ENCODE assay signal across 14 cellular contexts in the genomic region with DNA sequence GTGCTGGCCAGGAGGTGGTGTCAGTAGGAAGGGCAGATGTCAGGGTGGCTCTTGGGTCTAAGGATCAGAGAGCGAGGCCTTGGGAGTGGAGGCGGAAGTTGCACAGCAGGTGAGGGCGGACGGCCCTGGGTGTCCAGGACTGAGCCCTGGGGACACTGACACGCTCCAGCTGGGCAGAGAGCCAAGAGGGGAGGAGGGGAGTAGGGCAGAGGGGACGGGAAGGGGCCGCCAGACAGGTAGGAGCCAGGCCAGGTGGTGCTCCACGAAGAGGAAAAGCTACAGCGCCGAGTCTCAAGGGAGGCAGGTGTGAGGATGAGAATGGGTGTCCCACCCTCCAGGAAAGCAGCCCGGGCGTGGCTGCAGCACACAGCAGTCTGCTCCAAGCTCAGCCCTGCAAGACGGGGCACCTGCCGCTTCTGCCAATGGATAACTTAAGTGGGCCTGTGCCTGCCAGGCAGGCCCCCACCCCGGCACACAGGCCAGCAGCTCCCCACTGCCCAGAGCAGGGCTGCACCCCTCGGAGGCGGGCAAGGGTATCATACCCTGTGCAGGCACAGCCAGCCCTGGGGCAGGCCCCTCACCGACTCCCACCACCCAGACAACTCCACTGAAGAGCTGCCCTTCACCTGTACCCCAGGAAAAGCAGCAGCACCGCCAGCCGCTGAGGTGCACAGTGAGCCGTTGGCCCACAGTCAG. TPM values are rescaled to one million over a fixed set of nuclear protein-coding genes. Genes with fewer than 3 reads are reported as not detected.
DNase-seq lines count a peak whose midpoint lies in the region; ATAC-seq and TF ChIP-seq lines count a peak whose summit lies in the region.
"Had no signal": no experiment of that assay in that cellular context is flagged by ENCODE, and none has a peak within 500 bp of the region (broad histone marks: within the 10 kb centered on the region; RNA-seq: fewer than 3 reads in every experiment).

No MANE protein-coding gene starts in this region.

- no peak overlapping the region for H2AFZ ChIP-seq in mammary epithelial cell (ENCODE audit: low read depth, low read length)

- no peak overlapping the region for H3K27ac Mint-ChIP-seq in MCF 10A (ENCODE audit: low read depth, unreplicated experiment)
- H3K27ac Mint-ChIP-seq: activated naive CD4-positive, alpha-beta T cell treated with anti-CD3 and anti-CD28 coated beads, Interleukin-2, amount 50 U/mL, for 24 hours; naive thymus-derived CD8-positive, alpha-beta T cell; stimulated activated naive CD8-positive, alpha-beta T cell treated with anti-CD3 and anti-CD28 coated beads, Interleukin-15, Interleukin-2, amounts not matched to agents 100 ng/mL and 50 ng/mL, for 24 hours had no signal

- in situ Hi-C loops in mammary epithelial cell (cut with MboI; ENCODE audit: low sequenced_read_pairs in 2 of 2) = no loop called here

- dilution Hi-C loops in mammary epithelial cell (cut with HindIII; ENCODE audit: low sequenced_read_pairs) = loop anchor here (5.0 kb wide), 1 partner anchor 58 kb away; a partner anchor contains a TSS

- H3K36me3 ChIP-seq in mammary epithelial cell (ENCODE audit: insufficient read depth, low read length) (no peaks in the 10 kb centered on the region), esophagus (ENCODE audit: control insufficient read depth in 2 of 2, insufficient read depth in 2 of 2, low read length in 1 of 2) (peaks cover 2 to 16% of the 10 kb centered on the region in 2 donors), urinary bladder (ENCODE audit: insufficient read depth) (no peaks in the 10 kb centered on the region)

- peaks cover 32% of the 10 kb centered on the region for H3K79me2 ChIP-seq in mammary epithelial cell (ENCODE audit: insufficient read depth, low read length)

- H3K36me3 Mint-ChIP-seq in MCF 10A (ENCODE audit: insufficient read depth, unreplicated experiment) = peaks cover 10% of the 10 kb centered on the region
- H3K36me3 Mint-ChIP-seq: activated naive CD4-positive, alpha-beta T cell treated with anti-CD3 and anti-CD28 coated beads, Interleukin-2, amount 50 U/mL, for 24 hours had no signal

- no peak for ATAC-seq in HG03175 (IDR thresholded peaks at IDR 0.05; ENCODE audit: unreplicated experiment)
- ATAC-seq: naive thymus-derived CD8-positive, alpha-beta T cell had no signal

- H3K9me3 Mint-ChIP-seq in MCF 10A (ENCODE audit: unreplicated experiment) = no peaks in the 10 kb centered on the region
- H3K9me3 Mint-ChIP-seq: activated naive CD4-positive, alpha-beta T cell treated with anti-CD3 and anti-CD28 coated beads, Interleukin-2, amount 50 U/mL, for 24 hours; naive thymus-derived CD8-positive, alpha-beta T cell; stimulated activated naive CD8-positive, alpha-beta T cell treated with anti-CD3 and anti-CD28 coated beads, Interleukin-15, Interleukin-2, amounts not matched to agents 100 ng/mL and 50 ng/mL, for 24 hours had no signal

- no peak overlapping the region for H3K4me3 ChIP-seq in mammary epithelial cell (replicated peaks in 1 of 3; ENCODE audit: insufficient read depth in 1 of 3, low read depth in 2 of 3, low read length in 3 of 3)
- peak overlapping the region in 1 of 2 donors; percentile 25 for H3K4me3 ChIP-seq in esophagus (ENCODE audit: low read depth in 1 of 2, low read length in 2 of 2)
- no peak overlapping the region for H3K4me3 ChIP-seq in urinary bladder (ENCODE audit: low read depth, low read length)

- no peak for TF ChIP-seq CTCF in MCF 10A (IDR thresholded peaks at IDR 0.05; ENCODE audit: unreplicated experiment)
- no peak for TF ChIP-seq CTCF in mammary epithelial cell (conservative IDR thresholded peaks at IDR 0.05 in 1 of 2, IDR thresholded peaks at IDR 0.05 in 1 of 2; ENCODE audit: extremely low read depth in 1 of 2, insufficient read depth in 1 of 2, low read depth in 1 of 2, low read length in 2 of 2)

- H3K4me3 Mint-ChIP-seq in MCF 10A (ENCODE audit: unreplicated experiment) = peak overlapping the region; percentile 36
- H3K4me3 Mint-ChIP-seq: activated naive CD4-positive, alpha-beta T cell treated with anti-CD3 and anti-CD28 coated beads, Interleukin-2, amount 50 U/mL, for 24 hours; stimulated activated naive CD8-positive, alpha-beta T cell treated with anti-CD3 and anti-CD28 coated beads, Interleukin-15, Interleukin-2, amounts not matched to agents 100 ng/mL and 50 ng/mL, for 24 hours had no signal

- POLR2A ChIA-PET in MCF 10A (lab: Yijun Ruan, JAX) = interaction anchor here (0.5 to 2.1 kb wide), 7 partner anchors 9 to 149 kb away, joined by 3 to 13 read pairs (median 3); a partner anchor contains a TSS

- no peak overlapping the region for H3K9ac ChIP-seq in mammary epithelial cell (ENCODE audit: insufficient read depth, low read length)
- H3K9ac ChIP-seq: KMS-11 had no signal

- H3K27me3 Mint-ChIP-seq in MCF 10A (ENCODE audit: insufficient read depth, unreplicated experiment) = no peaks in the 10 kb centered on the region
- H3K27me3 Mint-ChIP-seq: activated naive CD4-positive, alpha-beta T cell treated with anti-CD3 and anti-CD28 coated beads, Interleukin-2, amount 50 U/mL, for 24 hours; naive thymus-derived CD8-positive, alpha-beta T cell; stimulated activated naive CD8-positive, alpha-beta T cell treated with anti-CD3 and anti-CD28 coated beads, Interleukin-15, Interleukin-2, amounts not matched to agents 100 ng/mL and 50 ng/mL, for 24 hours had no signal

- no peaks in the 10 kb centered on the region for H4K20me1 ChIP-seq in mammary epithelial cell (ENCODE audit: insufficient read depth, low read length)

- H3K9me3 ChIP-seq in mammary epithelial cell (replicated peaks; ENCODE audit: insufficient read depth, low read length) (no peaks in the 10 kb centered on the region), esophagus (ENCODE audit: control insufficient read depth in 2 of 2, insufficient read depth in 1 of 2, low read depth in 1 of 2, low read length in 1 of 2) (no peaks in the 10 kb centered on the region)

- H3K4me2 ChIP-seq in mammary epithelial cell (ENCODE audit: insufficient read depth, low read depth, low read length) = no peak overlapping the region
- H3K4me2 ChIP-seq: KMS-11 had no signal

- H3K27me3 ChIP-seq in mammary epithelial cell (ENCODE audit: insufficient read depth, low read length) = no peaks in the 10 kb centered on the region
- no peaks in the 10 kb centered on the region for H3K27me3 ChIP-seq in esophagus (ENCODE audit: control insufficient read depth in 1 of 2, insufficient read depth in 2 of 2, low read length in 2 of 2)

- CTCF ChIA-PET in MCF 10A (lab: Yijun Ruan, JAX) = interaction anchor here (0.6 to 1.1 kb wide), 5 partner anchors 23 to 1073 kb away, joined by 3 to 5 read pairs (median 3); a partner anchor contains a TSS
- CTCF ChIA-PET in mammary epithelial cell (lab: Charles Lee; ENCODE audit: low non-redundant PET) = interaction anchor here (0.7 kb wide), 1 partner anchor 156 kb away, joined by 5 read pairs; no protein-coding TSS in a partner anchor

- no peak overlapping the region for H3K27ac ChIP-seq in mammary epithelial cell (ENCODE audit: insufficient read depth, low read depth, low read length)
- H3K27ac ChIP-seq in esophagus (ENCODE audit: low read depth in 2 of 2, low read length in 1 of 2) = peak overlapping the region; percentile 87 to 91
- H3K27ac ChIP-seq in urinary bladder (ENCODE audit: low read depth) = peak overlapping the region; percentile 81
- H3K27ac ChIP-seq: KMS-11 had no signal

- H3K4me1 Mint-ChIP-seq in MCF 10A (ENCODE audit: insufficient read depth, unreplicated experiment) = peaks cover 18% of the 10 kb centered on the region

- BruUV-seq in MCF 10A (replicated peaks; lab: Mats Ljungman, UMichigan) (no TSS peak), mammary epithelial cell (replicated peaks; lab: Mats Ljungman, UMichigan) (no TSS peak)

- 82% methylated on average over 16 of the region's 21 CpGs for WGBS in mammary epithelial cell (ENCODE audit: low coverage, missing lambda C conversion rate)
- WGBS in esophagus, 2 donors = 46 to 57% methylated on average over 21 of the region's 21 CpGs
- WGBS in urinary bladder = 81% methylated on average over 21 of the region's 21 CpGs

- H3K4me1 ChIP-seq in mammary epithelial cell (ENCODE audit: insufficient read depth, low read length) (peaks cover 47% of the 10 kb centered on the region), esophagus (ENCODE audit: control insufficient read depth in 2 of 2, insufficient read depth in 2 of 2, low read length in 1 of 2) (peaks cover 29 to 51% of the 10 kb centered on the region in 2 donors), urinary bladder (ENCODE audit: insufficient read depth) (no peaks in the 10 kb centered on the region)

- intact Hi-C loops in MCF 10A (cut with micrococcal nuclease) = no loop called here
- intact Hi-C loops in mammary epithelial cell (cut with micrococcal nuclease) = no loop called here

- DNase-seq in MCF 10A (ENCODE audit: unreplicated experiment) (no peak), mammary epithelial cell (no peak), NCI-H510A treated with DMSO at 0.1 percent for 48 hours (lab: John Stamatoyannopoulos, UW) (peak; percentile 94), T-helper 1 cell (no peak), GM03348 (ENCODE audit: low spot score) (no peak)
- DNase-seq: GOT3; naive thymus-derived CD8-positive, alpha-beta T cell; RPMI8226 had no signal

RNA-seq across cellular contexts. Expression of a gene that starts 4.9 kb away (rescaled TPM):
- 12.6 and 13.4 TPM in 2 replicates for total RNA-seq in MCF 10A (2022)
- total RNA-seq in mammary epithelial cell = 10 to 100 TPM in 1 of 2 donors, 1 to 10 TPM in 1; 4.0 to 10.5 TPM
- polyA plus RNA-seq in mammary epithelial cell = 3.3 TPM
- 1.7 TPM for polyA minus RNA-seq in mammary epithelial cell
- polyA plus RNA-seq in esophagus = 10 to 100 TPM; 12.8 to 19.9 TPM
- total RNA-seq in urinary bladder = 3.0 TPM
- 9.3 TPM for polyA plus RNA-seq in urinary bladder

RNA-seq across cellular contexts. Expression of a gene that starts 7.2 kb away (rescaled TPM):
- 81.4 and 82.6 TPM in 2 replicates for total RNA-seq in MCF 10A (2022)
- total RNA-seq in mammary epithelial cell = 10 to 100 TPM; 36.2 to 70.2 TPM
- 88.5 TPM for polyA plus RNA-seq in mammary epithelial cell
- 35.8 TPM for polyA minus RNA-seq in mammary epithelial cell
- 100 to 1,000 TPM; 104 TPM for polyA plus RNA-seq in esophagus
- 21.4 TPM for total RNA-seq in urinary bladder
- 94.1 TPM for polyA plus RNA-seq in urinary bladder

RNA-seq across cellular contexts. Expression of a gene that starts 7.3 kb away (rescaled TPM):
- total RNA-seq in MCF 10A (2022) (42.1 and 43.6 TPM in 2 replicates), mammary epithelial cell (10 to 100 TPM; 15.5 to 45.3 TPM), urinary bladder (18.6 TPM)
- polyA plus RNA-seq in mammary epithelial cell (16.7 TPM), esophagus (10 to 100 TPM; 27.7 to 47.3 TPM), urinary bladder (40.3 TPM)
- polyA minus RNA-seq in mammary epithelial cell = 8.6 TPM

RNA-seq across cellular contexts. Expression of a gene that starts 9.8 kb away (rescaled TPM):
- total RNA-seq in MCF 10A (2022) = 31.4 and 35.6 TPM in 2 replicates
- 10 to 100 TPM; 29.7 to 35.3 TPM for total RNA-seq in mammary epithelial cell
- 39.6 TPM for polyA plus RNA-seq in mammary epithelial cell
- polyA minus RNA-seq in mammary epithelial cell = 65.7 TPM
- polyA plus RNA-seq in esophagus = 10 to 100 TPM; 21.6 to 27.5 TPM
- 24.2 TPM for total RNA-seq in urinary bladder
- 41.2 TPM for polyA plus RNA-seq in urinary bladder

RNA-seq across cellular contexts. Expression of a gene that starts 9.8 kb away (rescaled TPM):
- total RNA-seq in MCF 10A (2022) (16.6 and 18.0 TPM in 2 replicates), mammary epithelial cell (10 to 100 TPM in 1 of 2 donors, 1 to 10 TPM in 1; 6.8 to 22.8 TPM), urinary bladder (3.2 TPM)
- polyA plus RNA-seq in mammary epithelial cell (8.3 TPM), esophagus (10 to 100 TPM in 1 of 2 donors, 1 to 10 TPM in 1; 5.7 to 12.2 TPM), urinary bladder (10.4 TPM)
- polyA minus RNA-seq in mammary epithelial cell = 3.8 TPM
